8 cellular contexts compared by ENCODE assay signal in the genomic region with DNA sequence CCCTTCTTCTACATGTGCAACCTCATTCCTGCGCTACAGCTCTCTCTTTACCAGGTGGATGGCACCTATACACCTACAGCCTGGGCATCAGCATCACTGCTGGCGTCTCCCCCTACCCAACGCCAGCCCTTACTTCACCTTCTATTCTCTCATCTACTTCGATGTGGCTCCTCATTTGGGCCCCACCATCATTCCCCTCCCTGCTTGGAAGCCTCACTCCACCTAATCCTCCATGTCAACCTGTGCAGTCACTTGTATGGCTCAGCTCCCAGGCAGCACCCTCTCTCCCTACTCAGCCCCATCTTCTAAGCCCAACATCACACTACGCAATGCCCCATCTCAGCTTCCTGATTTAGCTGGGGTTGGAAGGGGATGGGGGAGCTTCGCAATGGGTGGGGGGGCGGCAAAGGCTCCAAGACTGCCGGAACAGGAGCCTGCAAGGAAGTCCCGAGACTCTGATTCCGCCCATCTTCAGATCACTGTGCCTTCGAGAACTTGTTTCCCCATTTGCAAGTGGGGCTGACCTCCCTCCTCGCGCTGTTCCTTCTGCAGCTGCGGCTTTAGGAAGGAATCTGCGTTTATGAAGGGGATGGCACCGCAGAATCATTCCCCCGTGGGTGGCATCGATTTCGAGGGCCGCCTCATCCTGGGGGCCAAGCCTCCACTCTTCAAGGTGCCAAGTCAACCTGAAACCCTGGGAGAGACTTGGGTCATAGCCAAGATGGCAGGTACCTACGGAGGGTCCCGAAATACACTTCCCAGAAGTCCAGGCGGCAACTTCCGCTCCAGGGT. TPM values are rescaled to one million over a fixed set of nuclear protein-coding genes. Genes with fewer than 3 reads are reported as not detected.
DNase-seq lines count a peak whose midpoint lies in the region; ATAC-seq and TF ChIP-seq lines count a peak whose summit lies in the region.

No MANE protein-coding gene starts in this region.

- ATAC-seq in naive B cell (ENCODE audit: low read depth in 2 of 2) (no peak), HG02884 (IDR thresholded peaks at IDR 0.05; ENCODE audit: unreplicated experiment) (no peak)

- no peak for DNase-seq in choroid plexus epithelial cell (ENCODE audit: low read depth)
- DNase-seq in naive B cell = no peak
- no peak for DNase-seq in HCEC 1CT
- DNase-seq in NOMO-1 treated with dmso at 0.1 percent for 144 hours (lab: John Stamatoyannopoulos, UW; ENCODE audit: unreplicated experiment) = no peak
- DNase-seq in NCI-H345 (lab: John Stamatoyannopoulos, UW) = no peak

- peak overlapping the region; percentile 74 for H3K4me3 ChIP-seq in ACC112 (ENCODE audit: low read depth, low read length)
- peak overlapping the region; percentile 91 for H3K4me3 ChIP-seq in choroid plexus epithelial cell (ENCODE audit: low read depth, low read length)

- H3K27me3 ChIP-seq in ACC112 (ENCODE audit: insufficient read depth, low read length) = no peaks in the 10 kb centered on the region

- peaks cover 4% of the 10 kb centered on the region for H3K36me3 Mint-ChIP-seq in IgD-negative memory B cell
- peaks cover 0 to 9% of the 10 kb centered on the region in 2 donors for H3K36me3 Mint-ChIP-seq in naive B cell

- H3K36me3 ChIP-seq in ACC112 (ENCODE audit: insufficient read depth, low read length) = no peaks in the 10 kb centered on the region

- H3K4me3 Mint-ChIP-seq in IgD-negative memory B cell (peak overlapping the region; percentile 85 to 100 (median 97)), naive B cell (peak overlapping the region; percentile 85 to 100 (median 99))

- H2AFZ ChIP-seq in ACC112 (ENCODE audit: low read length, unreplicated experiment) = no peak overlapping the region

- no peaks in the 10 kb centered on the region for H3K79me2 ChIP-seq in ACC112 (ENCODE audit: control insufficient read depth, insufficient read depth, low read length, unreplicated experiment)

- H3K27me3 Mint-ChIP-seq in IgD-negative memory B cell = no peaks in the 10 kb centered on the region
- H3K27me3 Mint-ChIP-seq in naive B cell = no peaks in the 10 kb centered on the region

- peak overlapping the region; percentile 89 for H3K27ac ChIP-seq in ACC112 (ENCODE audit: low read depth, low read length)

- H3K4me1 ChIP-seq in ACC112 (ENCODE audit: control insufficient read depth, insufficient read depth, low read length, unreplicated experiment) = peaks cover 8% of the 10 kb centered on the region

- H3K4me1 Mint-ChIP-seq in IgD-negative memory B cell (peaks cover 8 to 22% (median 21%) of the 10 kb centered on the region in 3 donors), naive B cell (peaks cover 40 to 49% (median 47%) of the 10 kb centered on the region in 3 donors)

- TF ChIP-seq CTCF in choroid plexus epithelial cell (conservative IDR thresholded peaks at IDR 0.05; ENCODE audit: low read depth, low read length) = no peak

- peak overlapping the region; percentile 96 to 100 (median 99) for H3K27ac Mint-ChIP-seq in IgD-negative memory B cell
- H3K27ac Mint-ChIP-seq in naive B cell = peak overlapping the region; percentile 98 to 100 (median 100)

- H3K9me3 Mint-ChIP-seq in IgD-negative memory B cell = no peaks in the 10 kb centered on the region
- H3K9me3 Mint-ChIP-seq in naive B cell = peaks cover 0 to 9% (median 0%) of the 10 kb centered on the region in 7 donors

RNA-seq across cellular contexts. Expression of gene MZF1, which starts 0.9 kb away (rescaled TPM):
- polyA plus RNA-seq in IgD-negative memory B cell (11.5 TPM), naive B cell (ENCODE audit: low read depth in 6 of 6) (10 to 100 TPM in 2 of 6 donors, 1 to 10 TPM in 4; 6.6 to 14.8 (median 9.3) TPM)

RNA-seq across cellular contexts. Expression of gene UBE2M, which starts 13.8 kb away (rescaled TPM):
- polyA plus RNA-seq in IgD-negative memory B cell (10.0 TPM), naive B cell (ENCODE audit: low read depth in 6 of 6) (10 to 100 TPM; 10.8 to 24.2 (median 16.8) TPM)

RNA-seq across cellular contexts. Expression of gene CHMP2A, which starts 17.3 kb away (rescaled TPM):
- polyA plus RNA-seq in IgD-negative memory B cell (160 TPM), naive B cell (ENCODE audit: low read depth in 6 of 6) (100 to 1,000 TPM; 109 to 169 (median 122) TPM)

RNA-seq across cellular contexts. Expression of gene TRIM28, which starts 28.4 kb away (rescaled TPM):
- polyA plus RNA-seq in IgD-negative memory B cell (38.9 TPM), naive B cell (ENCODE audit: low read depth in 6 of 6) (100 to 1,000 TPM in 1 of 6 donors, 10 to 100 TPM in 5; 25.7 to 100 (median 50.8) TPM)

RNA-seq across cellular contexts. Expression of gene ZBTB45, which starts 52.6 kb away (rescaled TPM):
- polyA plus RNA-seq in IgD-negative memory B cell = 7.6 TPM
- 1 to 10 TPM; 3.3 to 6.8 (median 4.8) TPM for polyA plus RNA-seq in naive B cell (ENCODE audit: low read depth in 6 of 6)
